ENCODE assay signal across 21 cellular contexts in the genomic region with DNA sequence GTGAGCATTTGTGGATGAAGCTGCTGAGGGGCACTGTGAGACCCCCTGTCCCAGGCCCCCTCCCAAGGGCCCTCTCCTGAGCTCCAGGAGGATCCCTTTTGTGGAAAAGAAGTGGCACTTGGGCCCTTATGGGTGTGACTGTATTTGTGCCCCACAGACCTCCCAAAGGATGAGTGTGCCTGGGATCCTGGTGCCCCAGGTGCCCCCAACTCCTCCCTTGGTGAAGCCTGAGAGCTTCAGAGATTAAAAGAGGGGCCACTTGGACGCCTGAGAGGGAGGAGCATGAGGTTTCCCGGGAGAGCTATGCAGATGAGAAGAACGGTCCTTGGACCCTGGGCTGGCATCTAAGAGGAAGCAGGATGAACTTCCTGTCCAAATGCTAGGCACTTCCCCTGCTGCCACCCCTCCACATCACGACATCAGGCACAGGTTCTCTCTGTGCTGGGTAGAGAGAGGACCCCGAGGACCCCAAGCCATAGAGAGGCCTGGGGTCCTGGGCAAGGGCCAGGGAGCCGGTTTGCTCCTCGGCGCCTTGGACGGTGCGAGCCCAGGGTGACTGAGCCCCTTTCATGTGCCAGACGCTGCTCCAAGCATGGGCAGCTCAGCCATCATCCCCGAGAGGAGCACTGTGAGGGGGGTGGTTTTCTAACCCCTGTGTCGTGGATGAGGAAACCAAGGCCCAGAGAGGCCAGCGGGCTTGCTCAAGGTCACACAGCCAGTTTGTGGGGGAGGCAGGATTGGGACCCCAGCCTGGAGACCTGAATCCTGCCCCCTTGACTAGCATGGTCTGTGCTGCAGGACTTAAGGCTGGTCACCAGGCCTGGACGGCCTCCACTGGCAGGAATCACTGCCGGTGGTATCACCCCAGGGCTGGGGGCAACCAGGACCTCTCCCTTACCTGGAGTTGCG. TPM values are rescaled to one million over a fixed set of nuclear protein-coding genes. Genes with fewer than 3 reads are reported as not detected.
DNase-seq lines count a peak whose midpoint lies in the region; ATAC-seq, FAIRE-seq and TF ChIP-seq lines count a peak whose summit lies in the region.
"Had no signal": no experiment of that assay in that cellular context is flagged by ENCODE, and none has a peak within 500 bp of the region (broad histone marks: within the 10 kb centered on the region; RNA-seq: fewer than 3 reads in every experiment).

No MANE protein-coding gene starts in this region.

- H2BK5ac ChIP-seq in neuronal stem cell (ENCODE audit: low read length): peak overlapping the region; percentile 46

- H3K27ac ChIP-seq in A549: no peak overlapping the region
- H3K27ac ChIP-seq in RWPE2 (ENCODE audit: poor library complexity, severe bottlenecking): no peak overlapping the region
- no peak overlapping the region for H3K27ac ChIP-seq in neuronal stem cell (replicated peaks; ENCODE audit: low read length)
- H3K27ac ChIP-seq: BLaER1, C4-2B, GM23248 had no signal

- no peak for TF ChIP-seq CTCF in A549 (IDR thresholded peaks at IDR 0.05)
- no peak for TF ChIP-seq CTCF in RWPE2 (IDR thresholded peaks at IDR 0.05; ENCODE audit: poor library complexity, severe bottlenecking)

- FAIRE-seq in A549 (lab: Jason Lieb, UNC): no peak
- FAIRE-seq: G401.6, GM12892, H1 had no signal

- H3K4ac ChIP-seq in neuronal stem cell (ENCODE audit: low read length): no peak overlapping the region

- H4K8ac ChIP-seq in neuronal stem cell (ENCODE audit: low read depth, low read length): no peak overlapping the region

- peaks cover 15% of the 10 kb centered on the region for H3K27me3 ChIP-seq in H7 (ENCODE audit: control insufficient read depth, insufficient read depth, low read length)
- peaks cover 8% of the 10 kb centered on the region for H3K27me3 ChIP-seq in RWPE2 (ENCODE audit: insufficient read depth, poor library complexity, severe bottlenecking)
- peaks cover 1 to 13% (median 9%) of the 10 kb centered on the region in 3 experiments for H3K27me3 ChIP-seq in neuronal stem cell (ENCODE audit: control insufficient read depth in 3 of 3, insufficient read depth in 3 of 3, low read depth in 1 of 3, low read length in 3 of 3)

- no peak overlapping the region for H4K91ac ChIP-seq in neuronal stem cell (ENCODE audit: low read depth, low read length, poor library complexity)

- no peak overlapping the region for H2AK5ac ChIP-seq in neuronal stem cell (ENCODE audit: low read depth, low read length)

- DNase-seq in A549 (ENCODE audit: low read depth in 1 of 2, low spot score in 1 of 2) (no peak), H7 (peak; percentile 35), RWPE2 (ENCODE audit: low spot score) (peak; percentile 46), neuronal stem cell (ENCODE audit: low spot score) (no peak), activated T-cell treated with anti-CD3 and anti-CD28 coated beads for 4 hours (no peak), NCI-H446 (lab: John Stamatoyannopoulos, UW) (no peak)
- no peak for DNase-seq in stimulated activated naive CD4-positive, alpha-beta T cell treated with Interleukin-2 at 50 U/mL for 16 hours (lab: John Stamatoyannopoulos, UW)
- DNase-seq: Caco-2; CD4-positive, CD25-positive, alpha-beta regulatory T cell; DMS153; DND-41; GM23248; H9; HFFc6 had no signal

- H3K9me3 ChIP-seq in A549 (no peaks in the 10 kb centered on the region), RWPE2 (ENCODE audit: severe bottlenecking) (no peaks in the 10 kb centered on the region), neuronal stem cell (replicated peaks in 1 of 2; ENCODE audit: control insufficient read depth in 2 of 2, insufficient read depth in 1 of 2, low read depth in 1 of 2, low read length in 2 of 2) (peaks cover 0 to 3% of the 10 kb centered on the region in 2 donors)
- H3K9me3 ChIP-seq: BLaER1, Caco-2 had no signal

- no peak overlapping the region for H2BK15ac ChIP-seq in neuronal stem cell (ENCODE audit: low read length)

- H3K4me3 ChIP-seq in A549 (no peak overlapping the region), H7 (ENCODE audit: insufficient read depth, low read depth, low read length) (no peak overlapping the region), RWPE2 (ENCODE audit: severe bottlenecking) (no peak overlapping the region), neuronal stem cell (ENCODE audit: low read length in 2 of 2) (no peak overlapping the region)
- H3K4me3 ChIP-seq: BLaER1, GM23248 had no signal

- 82% methylated on average over 15 of the region's 17 CpGs for WGBS in A549 (ENCODE audit: missing lambda C conversion rate)
- no CpG with 5 or more reads among the region's 17 CpGs for WGBS in neuronal stem cell (ENCODE audit: extremely low coverage in 2 of 2, insufficient read length in 2 of 2, insufficient replicate concordance in 1 of 2), 2 donors

- H3K36me3 ChIP-seq in H7 (replicated peaks; ENCODE audit: control insufficient read depth, insufficient read depth, low read length) (peaks cover 3% of the 10 kb centered on the region), RWPE2 (ENCODE audit: low read depth) (peaks cover under 1% of the 10 kb centered on the region; the same call in 1 of the 2 replicates), neuronal stem cell (replicated peaks in 1 of 2; ENCODE audit: control insufficient read depth in 2 of 2, insufficient read depth in 2 of 2, low read length in 2 of 2) (peaks cover 13 to 39% of the 10 kb centered on the region in 2 donors)

- no peak overlapping the region for H3K23ac ChIP-seq in neuronal stem cell (ENCODE audit: low read depth, low read length, poor library complexity)

- TF ChIP-seq EP300 in A549 (IDR thresholded peaks at IDR 0.05): no peak

- H2BK120ac ChIP-seq in neuronal stem cell (ENCODE audit: low read depth, low read length): no peak overlapping the region

- peak overlapping the region; percentile 21 for H3K9ac ChIP-seq in neuronal stem cell (ENCODE audit: low read depth, low read length, poor library complexity)
- H3K9ac ChIP-seq: BLaER1, GM23248 had no signal

- POLR2A ChIA-PET in A549 (lab: Yijun Ruan, JAX): interaction anchor here (0.9 kb wide), 1 partner anchor 11 kb away, joined by 7 read pairs; no protein-coding TSS in a partner anchor

- no peak for TF ChIP-seq POLR2A in A549 (IDR thresholded peaks at IDR 0.05; ENCODE audit: low read length)

- ATAC-seq in A549 (no peak; a peak in 1 of 6 replicates), RWPE2 (ENCODE audit: low read depth) (no peak)
- ATAC-seq: CD8-positive, alpha-beta T cell; HCT116 had no signal

- H2BK12ac ChIP-seq in neuronal stem cell (ENCODE audit: low read length): no peak overlapping the region

- CTCF ChIA-PET in A549 (lab: Yijun Ruan, JAX): interaction anchor here (0.6 to 4.1 kb wide), 12 partner anchors 8 to 125 kb away, joined by 3 to 17 read pairs (median 4); no protein-coding TSS in a partner anchor

- H2AFZ ChIP-seq in neuronal stem cell (ENCODE audit: low read length): no peak overlapping the region
- H2AFZ ChIP-seq: GM23248 had no signal

- no peaks in the 10 kb centered on the region for H3K4me1 ChIP-seq in A549
- H3K4me1 ChIP-seq in RWPE2 (ENCODE audit: insufficient read depth, poor library complexity, severe bottlenecking): no peaks in the 10 kb centered on the region
- no peaks in the 10 kb centered on the region for H3K4me1 ChIP-seq in neuronal stem cell (ENCODE audit: control insufficient read depth in 2 of 2, insufficient read depth in 1 of 2, low read depth in 1 of 2, low read length in 2 of 2)
- H3K4me1 ChIP-seq: Caco-2 had no signal

- no peak for TF ChIP-seq RAD21 in A549 (conservative IDR thresholded peaks at IDR 0.05 in 1 of 2, IDR thresholded peaks at IDR 0.05 in 1 of 2)

- no peak overlapping the region for H3K14ac ChIP-seq in neuronal stem cell (ENCODE audit: low read length)

- H3K18ac ChIP-seq in neuronal stem cell (ENCODE audit: low read length): no peak overlapping the region

- H3K4me2 ChIP-seq in A549 (no peak overlapping the region), neuronal stem cell (ENCODE audit: insufficient read depth, low read length, poor library complexity, severe bottlenecking) (no peak overlapping the region)
- H3K4me2 ChIP-seq: BLaER1 had no signal

- H3K79me1 ChIP-seq in neuronal stem cell (ENCODE audit: low read depth, low read length): no peaks in the 10 kb centered on the region

TF ChIP-seq in A549, 52 proteins besides CTCF, POLR2A, EP300 and RAD21:
- TF ChIP-seq ZFP36 (IDR thresholded peaks at IDR 0.05; ENCODE audit: borderline replicate concordance, partially characterized antibody): peak; percentile 8
- no peak for TF ChIP-seq ZC3H11A (IDR thresholded peaks at IDR 0.05)
- no peak for TF ChIP-seq RARB (CRISPR knock-in tag; IDR thresholded peaks at IDR 0.05)

RNA-seq across cellular contexts. Expression of a gene that starts 5.6 kb away (rescaled TPM):
- polyA plus RNA-seq in A549 (2011; rRNA removed): 0.75 and 0.79 TPM in 2 replicates
- 2.3 and 2.7 TPM in 2 replicates for polyA plus RNA-seq in A549 (2012; cell fraction: cytosol; rRNA removed)
- polyA plus RNA-seq in A549 (2012; cell fraction: nucleus; rRNA removed): 14.4 and 15.1 TPM in 2 replicates
- 2.0 to 2.7 TPM (median 2.1 TPM) in 3 replicates for polyA plus RNA-seq in A549 (2017; fragmentation: RNase III; extraction: RNeasy Plus Mini Kit Qiagen cat#74134 plus additional on column Dnase treatment)
- polyA minus RNA-seq in A549 (2011; rRNA and poly(A)+ RNA removed): 1.1 and 1.2 TPM in 2 replicates
- total RNA-seq in H7 (2014; rRNA removed; shearing (Covaris generic)): 0.45 and 1.2 TPM in 2 replicates
- polyA plus RNA-seq in neuronal stem cell (2013, experiment 1 of 2): 2.9 TPM
- polyA plus RNA-seq in neuronal stem cell (2013, experiment 2 of 2): 2.7 TPM

RNA-seq across cellular contexts. Expression of a gene that starts 44.7 kb away (rescaled TPM):
- polyA plus RNA-seq in A549 (2011; rRNA removed) (16.5 and 16.9 TPM in 2 replicates), A549 (2017; fragmentation: RNase III; extraction: RNeasy Plus Mini Kit Qiagen cat#74134 plus additional on column Dnase treatment) (27.5 to 32.3 TPM (median 30.1 TPM) in 3 replicates)
- polyA plus RNA-seq in A549 (2012; cell fraction: cytosol; rRNA removed): 26.0 and 32.2 TPM in 2 replicates
- 89.2 and 99.4 TPM in 2 replicates for polyA plus RNA-seq in A549 (2012; cell fraction: nucleus; rRNA removed)
- 18.9 and 19.3 TPM in 2 replicates for polyA minus RNA-seq in A549 (2011; rRNA and poly(A)+ RNA removed)
- total RNA-seq in H7 (2014; rRNA removed; shearing (Covaris generic)): 21.0 and 30.4 TPM in 2 replicates
- 17.3 TPM for polyA plus RNA-seq in neuronal stem cell (2013, experiment 1 of 2)
- polyA plus RNA-seq in neuronal stem cell (2013, experiment 2 of 2): 16.9 TPM

Comparison
In these comparisons a context has a peak if more than half of its experiments do, and no peak if none do; other contexts are left out.
1. DNase-seq: peak in H7 (single experiment) and RWPE2 (single experiment); none in A549 (0 of 2), neuronal stem cell (single experiment), activated T-cell treated with anti-CD3 and anti-CD28 coated beads for 4 hours (single experiment), stimulated activated naive CD4-positive, alpha-beta T cell treated with Interleukin-2 at 50 U/mL for 16 hours (single experiment) and NCI-H446 (0 of 2).